In the genomic region with DNA sequence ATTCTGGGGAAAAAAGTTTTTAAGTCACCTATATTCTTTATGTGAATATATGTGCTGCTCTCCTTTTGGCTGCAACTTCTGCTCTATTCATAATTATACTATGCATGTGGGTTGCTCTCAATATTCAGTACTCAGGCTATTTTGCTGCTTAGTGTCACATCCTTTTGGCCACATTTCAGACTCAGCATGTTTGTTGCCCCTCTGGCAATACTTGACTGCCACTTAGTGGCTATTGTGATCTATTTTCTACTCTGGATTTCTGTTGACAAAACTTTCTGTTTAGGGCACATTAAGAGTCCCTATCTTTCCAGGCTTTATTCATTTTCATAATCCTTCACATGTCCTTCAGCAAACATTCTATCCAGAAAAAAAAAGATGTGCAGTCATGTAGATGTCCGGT, we compare ENCODE assay signal across 27 cellular contexts. TPM values are rescaled to one million over a fixed set of nuclear protein-coding genes. Genes with fewer than 3 reads are reported as not detected.
DNase-seq lines count a peak whose midpoint lies in the region; ATAC-seq and TF ChIP-seq lines count a peak whose summit lies in the region.
"Had no signal": no experiment of that assay in that cellular context is flagged by ENCODE, and none has a peak within 500 bp of the region (broad histone marks: within the 10 kb centered on the region; RNA-seq: fewer than 3 reads in every experiment).

No MANE protein-coding gene starts in this region.

- H4K5ac ChIP-seq in IMR-90 (ENCODE audit: low read depth, low read length), result no peak overlapping the region

- in situ Hi-C loops in IMR-90 (cut with MboI; ENCODE audit: low sequenced_read_pairs), result no loop called here

- H3K79me2 ChIP-seq in SK-N-SH (ENCODE audit: insufficient read depth), result no peaks in the 10 kb centered on the region

- dilution Hi-C loops in IMR-90 (cut with HindIII; ENCODE audit: low sequenced_read_pairs, unreplicated experiment), result no loop called here

- intact Hi-C loops in IMR-90 (cut with micrococcal nuclease) (no loop called here), aorta (cut with DNase I) (no loop called here)
- intact Hi-C loops in CD4-positive, alpha-beta memory T cell (cut with micrococcal nuclease), result no loop called here

- no peaks in the 10 kb centered on the region for H3K36me3 Mint-ChIP-seq in CD4-positive, alpha-beta memory T cell
- H3K36me3 Mint-ChIP-seq: activated naive CD4-positive, alpha-beta T cell treated with anti-CD3 and anti-CD28 coated beads, Interleukin-2, amount 50 U/mL, for 24 hours; memory B cell had no signal

- H3K18ac ChIP-seq in IMR-90 (ENCODE audit: low read depth, low read length), result no peak overlapping the region

- H3K9me1 ChIP-seq in IMR-90 (ENCODE audit: insufficient read depth, low read length), result no peaks in the 10 kb centered on the region

- H3K4me3 ChIP-seq in SK-N-SH (ENCODE audit: low read depth in 2 of 2, low read length in 1 of 2) (no peak overlapping the region), IMR-90 (ENCODE audit: insufficient read depth, low read depth, low read length) (no peak overlapping the region), aorta (ENCODE audit: low read length in 2 of 2) (no peak overlapping the region)
- H3K4me3 ChIP-seq in CD4-positive, alpha-beta memory T cell (ENCODE audit: low read length in 2 of 2), result no peak overlapping the region
- H3K4me3 ChIP-seq: ascending aorta, esophagus muscularis mucosa, gastroesophageal sphincter had no signal

- H2BK120ac ChIP-seq in IMR-90 (ENCODE audit: low read depth, low read length), result no peak overlapping the region

- no peak overlapping the region for H2BK20ac ChIP-seq in IMR-90 (ENCODE audit: low read depth, low read length)

- no peaks in the 10 kb centered on the region for H3K9me3 Mint-ChIP-seq in CD4-positive, alpha-beta memory T cell
- H3K9me3 Mint-ChIP-seq: activated naive CD4-positive, alpha-beta T cell treated with anti-CD3 and anti-CD28 coated beads, Interleukin-2, amount 50 U/mL, for 24 hours; activated T-cell treated with anti-CD3 and anti-CD28 coated beads, Interleukin-2, amount 50 U/mL, for 4 hours; central memory CD8-positive, alpha-beta T cell; memory B cell had no signal

- TF ChIP-seq RAD21 in SK-N-SH (IDR thresholded peaks at IDR 0.05; ENCODE audit: low read length), result 0 out of 2 replicates have a peak, but pooled peaks have one; percentile 10
- no peak for TF ChIP-seq RAD21 in IMR-90 (IDR thresholded peaks at IDR 0.05; ENCODE audit: low read length)

- WGBS in SK-N-SH (ENCODE audit: low lambda C conversion rate), result 18% methylated on average over 1 of the region's 1 CpG
- 80% methylated on average over 1 of the region's 1 CpG; no CpG with 5 or more reads in 1 of the 2 experiments for WGBS in IMR-90 (ENCODE audit: extremely low coverage in 2 of 2, insufficient read length in 1 of 2), 2 experiments
- WGBS in aorta, 2 donors, result 90 to 95% methylated on average over 1 of the region's 1 CpG

- ATAC-seq in SK-N-SH treated with all-trans-retinoic acid at 6 μM for 48 hours (no peak), IMR-90 (ENCODE audit: low read depth) (no peak), GM18870 (IDR thresholded peaks at IDR 0.05; ENCODE audit: unreplicated experiment) (no peak), aorta (ENCODE audit: low FRiP score) (no peak)
- ATAC-seq: activated T-cell treated with anti-CD3 and anti-CD28 coated beads, Interleukin-2, amount 50 U/mL, for 4 hours; gastroesophageal sphincter had no signal

- H3K9me2 ChIP-seq in SK-N-SH, result no peaks in the 10 kb centered on the region

- H3K4me1 ChIP-seq in SK-N-SH (ENCODE audit: control insufficient read depth in 1 of 2, insufficient read depth in 2 of 2, low read depth in 1 of 2, low read length in 1 of 2) (no peaks in the 10 kb centered on the region), IMR-90 (ENCODE audit: control insufficient read depth, insufficient read depth, low read length) (no peaks in the 10 kb centered on the region), aorta (ENCODE audit: control insufficient read depth in 1 of 2, insufficient read depth in 2 of 2, low read length in 2 of 2) (no peaks in the 10 kb centered on the region)
- H3K4me1 ChIP-seq in CD4-positive, alpha-beta memory T cell (ENCODE audit: insufficient read depth, low read length), result no peaks in the 10 kb centered on the region
- H3K4me1 ChIP-seq: ascending aorta, esophagus muscularis mucosa, gastroesophageal sphincter had no signal

- H2AFZ ChIP-seq in SK-N-SH (ENCODE audit: low read depth) (no peak overlapping the region), IMR-90 (replicated peaks; ENCODE audit: low read length, poor library complexity) (no peak overlapping the region)

- no peak overlapping the region for H3K9ac ChIP-seq in SK-N-SH
- H3K9ac ChIP-seq in IMR-90 (ENCODE audit: low read depth, low read length), result no peak overlapping the region

- no peak overlapping the region for H3K4ac ChIP-seq in IMR-90 (ENCODE audit: low read depth, low read length)

- TF ChIP-seq CTCF in SK-N-SH (IDR thresholded peaks at IDR 0.05) (no peak), IMR-90 (conservative IDR thresholded peaks at IDR 0.05; ENCODE audit: low read depth, low read length) (0 out of 2 replicates have a peak, but pooled peaks have one; percentile 2)

- no peaks in the 10 kb centered on the region for H3K79me1 ChIP-seq in IMR-90 (ENCODE audit: low read depth in 1 of 2, low read length in 2 of 2)

- H3K27me3 ChIP-seq in SK-N-SH (ENCODE audit: insufficient read depth) (peaks cover 14% of the 10 kb centered on the region), IMR-90 (ENCODE audit: control insufficient read depth, insufficient read depth, low read length) (no peaks in the 10 kb centered on the region), aorta (ENCODE audit: control insufficient read depth in 1 of 2, insufficient read depth in 2 of 2, low read length in 1 of 2) (no peaks in the 10 kb centered on the region)
- no peaks in the 10 kb centered on the region for H3K27me3 ChIP-seq in CD4-positive, alpha-beta memory T cell (ENCODE audit: insufficient read depth, low read length)
- H3K27me3 ChIP-seq: ascending aorta, esophagus muscularis mucosa, gastroesophageal sphincter had no signal

- no peak for DNase-seq in SK-N-SH
- DNase-seq in IMR-90, result no peak
- peak; percentile 30 for DNase-seq in RKO (ENCODE audit: low spot score)
- DNase-seq in CD4-positive, alpha-beta memory T cell, result no peak
- DNase-seq in NK-92 (lab: John Stamatoyannopoulos, UW; ENCODE audit: unreplicated experiment), result no peak
- DNase-seq in aorta, result no peak
- DNase-seq: ACHN; activated CD4-positive, alpha-beta T cell treated with anti-CD3 and anti-CD28 coated beads for 1 hour; activated CD8-positive, alpha-beta memory T cell treated with anti-CD3 and anti-CD28 coated beads for 24 hours; activated T-cell treated with anti-CD3 and anti-CD28 coated beads, Interleukin-2, amount 50 U/mL, for 4 hours; effector memory CD4-positive, alpha-beta T cell; kidney; NCI-H2171 treated with DMSO at 0.1 percent for 48 hours; stimulated activated CD4-positive, alpha-beta T cell treated with anti-CD3 and anti-CD28 coated beads, Interleukin-12 subunit alpha, Interleukin-12 subunit beta, amount 100 ng/mL, for 4 hours; stimulated activated CD8-positive, alpha-beta memory T cell treated with anti-CD3 and anti-CD28 coated beads, Interleukin-4, amount 100 ng/mL, for 48 hours; substantia nigra had no signal

- H3K27ac Mint-ChIP-seq in CD4-positive, alpha-beta memory T cell, result no peak overlapping the region
- H3K27ac Mint-ChIP-seq: activated naive CD4-positive, alpha-beta T cell treated with anti-CD3 and anti-CD28 coated beads, Interleukin-2, amount 50 U/mL, for 24 hours; memory B cell had no signal

- no peaks in the 10 kb centered on the region for H3K36me3 ChIP-seq in SK-N-SH (replicated peaks in 1 of 2; ENCODE audit: control insufficient read depth in 1 of 2, insufficient read depth in 2 of 2, low read length in 1 of 2)
- H3K36me3 ChIP-seq in IMR-90 (ENCODE audit: control insufficient read depth, insufficient read depth, low read length), result no peaks in the 10 kb centered on the region
- no peaks in the 10 kb centered on the region for H3K36me3 ChIP-seq in CD4-positive, alpha-beta memory T cell (ENCODE audit: insufficient read depth, low read length)
- H3K36me3 ChIP-seq in aorta (ENCODE audit: control insufficient read depth in 1 of 2, insufficient read depth in 2 of 2, low read length in 1 of 2), result no peaks in the 10 kb centered on the region
- H3K36me3 ChIP-seq: ascending aorta, esophagus muscularis mucosa, gastroesophageal sphincter had no signal

- H3K23ac ChIP-seq in IMR-90 (ENCODE audit: low read depth, low read length), result no peak overlapping the region

- peaks cover 0 to 5% of the 10 kb centered on the region in 2 donors for H3K27me3 Mint-ChIP-seq in CD4-positive, alpha-beta memory T cell
- H3K27me3 Mint-ChIP-seq: central memory CD8-positive, alpha-beta T cell had no signal

- CTCF ChIA-PET in SK-N-SH (lab: Yijun Ruan, JAX) (no interaction called here), IMR-90 (lab: Yijun Ruan, JAX) (no interaction called here)
- CTCF ChIA-PET in CD4-positive, alpha-beta memory T cell (lab: Charles Lee; ENCODE audit: partially characterized antibody), result no interaction called here

- no peak overlapping the region for H4K8ac ChIP-seq in IMR-90 (ENCODE audit: low read depth in 2 of 2, low read length in 2 of 2)

- H2AK9ac ChIP-seq in IMR-90 (replicated peaks; ENCODE audit: low read depth, low read length, poor library complexity), result no peak overlapping the region

- BruUV-seq in IMR-90 (replicated peaks; lab: Mats Ljungman, UMichigan), result no TSS peak

- H4K20me1 ChIP-seq in SK-N-SH (ENCODE audit: insufficient read depth), result no peaks in the 10 kb centered on the region
- no peaks in the 10 kb centered on the region for H4K20me1 ChIP-seq in IMR-90 (ENCODE audit: insufficient read depth, low read length)

- no peaks in the 10 kb centered on the region for H3K4me1 Mint-ChIP-seq in CD4-positive, alpha-beta memory T cell
- H3K4me1 Mint-ChIP-seq: activated naive CD4-positive, alpha-beta T cell treated with anti-CD3 and anti-CD28 coated beads, Interleukin-2, amount 50 U/mL, for 24 hours; central memory CD8-positive, alpha-beta T cell; memory B cell had no signal

- H3K27ac ChIP-seq in SK-N-SH (ENCODE audit: low read depth in 2 of 2, low read length in 1 of 2) (no peak overlapping the region), IMR-90 (ENCODE audit: insufficient read depth, low read length) (no peak overlapping the region), aorta (ENCODE audit: low read depth in 1 of 2, low read length in 2 of 2) (no peak overlapping the region)
- no peak overlapping the region for H3K27ac ChIP-seq in CD4-positive, alpha-beta memory T cell (ENCODE audit: low read depth, low read length)
- H3K27ac ChIP-seq: ascending aorta, esophagus muscularis mucosa, gastroesophageal sphincter had no signal

- no peak overlapping the region for H2BK15ac ChIP-seq in IMR-90 (ENCODE audit: low read depth, low read length)

- no peak overlapping the region for H4K91ac ChIP-seq in IMR-90 (ENCODE audit: insufficient read depth, low read depth, low read length)

- no peak overlapping the region for H2AK5ac ChIP-seq in IMR-90 (ENCODE audit: low read depth, low read length)

- no peak overlapping the region for H3K4me3 Mint-ChIP-seq in CD4-positive, alpha-beta memory T cell
- H3K4me3 Mint-ChIP-seq: activated naive CD4-positive, alpha-beta T cell treated with anti-CD3 and anti-CD28 coated beads, Interleukin-2, amount 50 U/mL, for 24 hours; activated T-cell treated with anti-CD3 and anti-CD28 coated beads, Interleukin-2, amount 50 U/mL, for 4 hours; central memory CD8-positive, alpha-beta T cell; memory B cell had no signal

- no peak for TF ChIP-seq POLR2A in IMR-90 (IDR thresholded peaks at IDR 0.05; ENCODE audit: low read depth, low read length)

- H3K4me2 ChIP-seq in SK-N-SH, result no peak overlapping the region
- H3K4me2 ChIP-seq in IMR-90 (ENCODE audit: low read depth, low read length), result no peak overlapping the region

- POLR2A ChIA-PET in SK-N-SH (lab: Yijun Ruan, JAX), result no interaction called here
- POLR2A ChIA-PET in IMR-90 (lab: Charles Lee; ENCODE audit: unreplicated experiment), result no interaction called here
- POLR2A ChIA-PET in CD4-positive, alpha-beta memory T cell (lab: Charles Lee; ENCODE audit: partially characterized antibody), result no interaction called here

- no peak for TF ChIP-seq EP300 in SK-N-SH (IDR thresholded peaks at IDR 0.05; ENCODE audit: borderline replicate concordance in 1 of 2, low read depth in 1 of 2, low read length in 1 of 2)

- H3F3A ChIP-seq in SK-N-SH (replicated peaks; ENCODE audit: insufficient read depth), result no peaks in the 10 kb centered on the region

- no peak overlapping the region for H3K56ac ChIP-seq in IMR-90 (ENCODE audit: extremely low read depth, insufficient read depth, low read length)

- H2BK5ac ChIP-seq in IMR-90 (ENCODE audit: low read depth, low read length, poor library complexity, severe bottlenecking), result no peak overlapping the region

- H3K14ac ChIP-seq in IMR-90 (replicated peaks; ENCODE audit: low read depth, low read length), result no peak overlapping the region

- H3K9me3 ChIP-seq in SK-N-SH (no peaks in the 10 kb centered on the region), IMR-90 (ENCODE audit: control insufficient read depth, insufficient read depth, low read length) (no peaks in the 10 kb centered on the region), aorta (ENCODE audit: control insufficient read depth, low read length) (no peaks in the 10 kb centered on the region)
- no peaks in the 10 kb centered on the region for H3K9me3 ChIP-seq in CD4-positive, alpha-beta memory T cell (ENCODE audit: control insufficient read depth in 1 of 2, low read length in 2 of 2)
- H3K9me3 ChIP-seq: ascending aorta, esophagus muscularis mucosa, gastroesophageal sphincter had no signal

RNA-seq across cellular contexts. Expression of gene CT45A1, which starts 15.8 kb away (rescaled TPM):
- not detected in 2 replicates for polyA plus RNA-seq in SK-N-SH (2012; rRNA removed)
- not detected in 2 replicates for polyA plus RNA-seq in SK-N-SH (2012; cell fraction: cytosol; rRNA removed)
- polyA plus RNA-seq in SK-N-SH (2012; cell fraction: nucleus; rRNA removed), result not detected in 2 replicates
- total RNA-seq in IMR-90 (2012; rRNA removed), result not detected in 2 replicates
- polyA plus RNA-seq in IMR-90 (2012; rRNA removed), result not detected in 2 replicates
- polyA plus RNA-seq in IMR-90 (2012; cell fraction: cytosol; rRNA removed), result not detected in 2 replicates
- polyA plus RNA-seq in IMR-90 (2012; cell fraction: nucleus; rRNA removed; ENCODE audit: low replicate concordance), result not detected in 2 replicates
- not detected for total RNA-seq in CD4-positive, alpha-beta memory T cell
- not detected for polyA plus RNA-seq in CD4-positive, alpha-beta memory T cell
- not detected for total RNA-seq in aorta
- not detected for polyA plus RNA-seq in aorta
- total RNA-seq: activated T-cell treated with anti-CD3 and anti-CD28 coated beads, Interleukin-2, amount 50 U/mL, for 4 hours; ascending aorta; esophagus muscularis mucosa; gastroesophageal sphincter; kidney; omental fat pad; renal cortical epithelial cell; urinary bladder had no signal
- polyA plus RNA-seq: urinary bladder had no signal
